In the genomic region with DNA sequence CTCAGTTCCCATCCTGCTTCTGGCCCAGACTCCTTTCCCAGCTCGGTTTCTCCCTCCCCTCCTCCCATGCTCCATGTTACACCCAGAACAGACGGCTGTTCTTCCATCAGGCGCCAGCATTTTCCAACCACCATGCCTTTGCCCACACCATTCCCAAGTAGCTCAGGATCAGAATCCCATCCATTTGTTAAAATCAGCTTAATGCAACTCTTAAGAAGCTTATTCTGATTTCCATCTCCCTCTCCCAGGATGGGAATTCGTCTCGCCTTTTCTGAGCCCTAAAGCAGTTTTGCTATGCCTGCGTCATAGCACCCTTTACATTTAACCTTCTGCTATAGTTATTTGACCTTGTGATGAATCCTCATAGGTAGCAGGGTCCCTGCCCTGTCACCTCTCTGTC, we compare ENCODE assay signal across 13 cellular contexts.
DNase-seq lines count a peak whose midpoint lies in the region; ATAC-seq and TF ChIP-seq lines count a peak whose summit lies in the region.
"Had no signal": no experiment of that assay in that cellular context is flagged by ENCODE, and none has a peak within 500 bp of the region (broad histone marks: within the 10 kb centered on the region; RNA-seq: fewer than 3 reads in every experiment).

No MANE protein-coding gene starts in this region.

- ATAC-seq in activated naive CD8-positive, alpha-beta T cell treated with anti-CD3 and anti-CD28 coated beads, Interleukin-2, amount 50 U/mL, for 24 hours, result no peak
- ATAC-seq in activated T-helper 17 cell treated with anti-CD3 and anti-CD28 coated beads, Interleukin-2, amount 50 U/mL, for 72 hours (replicated peaks), result no peak
- ATAC-seq in lower lobe of right lung (no peak), HG03175 (IDR thresholded peaks at IDR 0.05; ENCODE audit: unreplicated experiment) (no peak)
- ATAC-seq: mucosa of descending colon had no signal

- no peak for DNase-seq in activated naive CD8-positive, alpha-beta T cell treated with anti-CD3 and anti-CD28 coated beads, Interleukin-2, amount 50 U/mL, for 24 hours
- no peak for DNase-seq in activated naive CD8-positive, alpha-beta T cell treated with anti-CD3 and anti-CD28 coated beads for 36 hours
- DNase-seq in lower lobe of right lung (no peak), testis (no peak), GM10266 (ENCODE audit: extremely low spot score) (no peak), HCEC 1CT (no peak)
- DNase-seq: activated naive CD4-positive, alpha-beta T cell treated with anti-CD3 and anti-CD28 coated beads, Interleukin-2, amount 50 U/mL, for 16 hours; central memory CD4-positive, alpha-beta T cell; mucosa of descending colon; NCI-H1105 had no signal

- no peak for TF ChIP-seq POLR2A in testis (IDR thresholded peaks at IDR 0.05)

- 89 to 91% methylated on average over 6 of the region's 6 CpGs for WGBS in testis, 2 donors

- H3K27me3 ChIP-seq in lower lobe of right lung (ENCODE audit: low read depth) (no peaks in the 10 kb centered on the region), testis (no peaks in the 10 kb centered on the region)

- H3K27me3 Mint-ChIP-seq in activated naive CD8-positive, alpha-beta T cell treated with anti-CD3 and anti-CD28 coated beads, Interleukin-2, amount 50 U/mL, for 24 hours, result no peaks in the 10 kb centered on the region
- H3K27me3 Mint-ChIP-seq in activated naive CD8-positive, alpha-beta T cell treated with anti-CD3 and anti-CD28 coated beads for 36 hours, result no peaks in the 10 kb centered on the region
- no peaks in the 10 kb centered on the region for H3K27me3 Mint-ChIP-seq in activated T-helper 17 cell treated with anti-CD3 and anti-CD28 coated beads, Interleukin-2, amount 50 U/mL, for 72 hours

- no peaks in the 10 kb centered on the region for H3K9me3 ChIP-seq in lower lobe of right lung
- no peaks in the 10 kb centered on the region for H3K9me3 ChIP-seq in testis
- H3K9me3 ChIP-seq: mucosa of descending colon had no signal

- peaks cover 37% of the 10 kb centered on the region for H3K36me3 ChIP-seq in lower lobe of right lung
- no peaks in the 10 kb centered on the region for H3K36me3 ChIP-seq in testis (ENCODE audit: low read depth, missing control alignments)

- no peak overlapping the region for H3K4me3 Mint-ChIP-seq in activated naive CD8-positive, alpha-beta T cell treated with anti-CD3 and anti-CD28 coated beads, Interleukin-2, amount 50 U/mL, for 24 hours
- H3K4me3 Mint-ChIP-seq in activated naive CD8-positive, alpha-beta T cell treated with anti-CD3 and anti-CD28 coated beads for 36 hours, result no peak overlapping the region
- peak overlapping the region; percentile 68 for H3K4me3 Mint-ChIP-seq in activated T-helper 17 cell treated with anti-CD3 and anti-CD28 coated beads, Interleukin-2, amount 50 U/mL, for 72 hours

- intact Hi-C loops in lower lobe of right lung (cut with DNase I), result no loop called here
- intact Hi-C loops in testis (cut with DNase I; ENCODE audit: low total_unique reads), result no loop called here

- H3K27ac Mint-ChIP-seq in activated naive CD8-positive, alpha-beta T cell treated with anti-CD3 and anti-CD28 coated beads, Interleukin-2, amount 50 U/mL, for 24 hours, result peak overlapping the region; percentile 52
- no peak overlapping the region for H3K27ac Mint-ChIP-seq in activated naive CD8-positive, alpha-beta T cell treated with anti-CD3 and anti-CD28 coated beads for 36 hours
- H3K27ac Mint-ChIP-seq in activated T-helper 17 cell treated with anti-CD3 and anti-CD28 coated beads, Interleukin-2, amount 50 U/mL, for 72 hours, result peak overlapping the region; percentile 20

- H3K27ac ChIP-seq in lower lobe of right lung (peak overlapping the region; percentile 86), testis (peak overlapping the region; percentile 59 to 78)

- no peak overlapping the region for H3K4me3 ChIP-seq in lower lobe of right lung
- H3K4me3 ChIP-seq in testis, result no peak overlapping the region
- H3K4me3 ChIP-seq: K562, mucosa of descending colon had no signal

- H3K4me1 ChIP-seq in lower lobe of right lung (peaks cover 79% of the 10 kb centered on the region), testis (peaks cover 61% of the 10 kb centered on the region)

- TF ChIP-seq CTCF in lower lobe of right lung (IDR thresholded peaks at IDR 0.05), result no peak
- no peak for TF ChIP-seq CTCF in testis (IDR thresholded peaks at IDR 0.05)
- TF ChIP-seq CTCF in GM10266 (IDR thresholded peaks at IDR 0.05; ENCODE audit: control insufficient read depth, insufficient read depth, low read depth, missing control alignments), result no peak

- H3K4me1 Mint-ChIP-seq in activated naive CD8-positive, alpha-beta T cell treated with anti-CD3 and anti-CD28 coated beads, Interleukin-2, amount 50 U/mL, for 24 hours, result peaks cover 67% of the 10 kb centered on the region
- peaks cover 49% of the 10 kb centered on the region for H3K4me1 Mint-ChIP-seq in activated naive CD8-positive, alpha-beta T cell treated with anti-CD3 and anti-CD28 coated beads for 36 hours
- H3K4me1 Mint-ChIP-seq in activated T-helper 17 cell treated with anti-CD3 and anti-CD28 coated beads, Interleukin-2, amount 50 U/mL, for 72 hours, result peaks cover 48% of the 10 kb centered on the region

- H3K9me3 Mint-ChIP-seq in activated naive CD8-positive, alpha-beta T cell treated with anti-CD3 and anti-CD28 coated beads, Interleukin-2, amount 50 U/mL, for 24 hours, result no peaks in the 10 kb centered on the region
- no peaks in the 10 kb centered on the region for H3K9me3 Mint-ChIP-seq in activated naive CD8-positive, alpha-beta T cell treated with anti-CD3 and anti-CD28 coated beads for 36 hours
- H3K9me3 Mint-ChIP-seq in activated T-helper 17 cell treated with anti-CD3 and anti-CD28 coated beads, Interleukin-2, amount 50 U/mL, for 72 hours, result no peaks in the 10 kb centered on the region

- H3K36me3 Mint-ChIP-seq in activated naive CD8-positive, alpha-beta T cell treated with anti-CD3 and anti-CD28 coated beads, Interleukin-2, amount 50 U/mL, for 24 hours (ENCODE audit: low read depth), result peaks cover 65% of the 10 kb centered on the region
- H3K36me3 Mint-ChIP-seq in activated naive CD8-positive, alpha-beta T cell treated with anti-CD3 and anti-CD28 coated beads for 36 hours, result peaks cover 38% of the 10 kb centered on the region
- peaks cover 98% of the 10 kb centered on the region for H3K36me3 Mint-ChIP-seq in activated T-helper 17 cell treated with anti-CD3 and anti-CD28 coated beads, Interleukin-2, amount 50 U/mL, for 72 hours (ENCODE audit: low read depth)
